Comparison of ENCODE assay signal across 26 cellular contexts in genomic region chr6:71454083-71454482, GRCh38.
DNase-seq lines count a peak whose midpoint lies in the region; ATAC-seq and TF ChIP-seq lines count a peak whose summit lies in the region.
"Had no signal": no experiment of that assay in that cellular context is flagged by ENCODE, and none has a peak within 500 bp of the region (broad histone marks: within the 10 kb centered on the region; RNA-seq: fewer than 3 reads in every experiment).

No MANE protein-coding gene starts in this region.

- no peak overlapping the region for H3K27ac ChIP-seq in spleen
- H3K27ac ChIP-seq in Peyer's patch = no peak overlapping the region
- H3K27ac ChIP-seq: 22Rv1, dorsolateral prefrontal cortex, KMS-11, tibial nerve had no signal

- no peak for ATAC-seq in HG03342 (IDR thresholded peaks at IDR 0.05; ENCODE audit: unreplicated experiment)
- ATAC-seq: activated T-cell treated with anti-CD3 and anti-CD28 coated beads, Interleukin-2, amount 50 U/mL, for 4 hours; stimulated activated naive CD8-positive, alpha-beta T cell treated with anti-CD3 and anti-CD28 coated beads, Interleukin-15, amount 100 ng/mL, for 72 hours had no signal

- DNase-seq in DMS 273 (lab: John Stamatoyannopoulos, UW; ENCODE audit: unreplicated experiment) (peak; percentile 34), DMS 273 treated with DMSO at 0.1 percent for 48 hours (lab: John Stamatoyannopoulos, UW) (no peak), MV-4-11 (lab: John Stamatoyannopoulos, UW) (peak; percentile 53), SKM-1 treated with dmso at 0.1 percent for 144 hours (lab: John Stamatoyannopoulos, UW; ENCODE audit: unreplicated experiment) (peak; percentile 56), renal cortical epithelial cell (ENCODE audit: low read depth) (peak; percentile 59), spleen (no peak), Peyer's patch (no peak)
- DNase-seq: activated CD8-positive, alpha-beta memory T cell treated with anti-CD3 and anti-CD28 coated beads for 24 hours; activated naive CD4-positive, alpha-beta T cell treated with Interleukin-2 at 50 U/mL for 16 hours; activated T-cell treated with anti-CD3 and anti-CD28 coated beads, Interleukin-2, amount 50 U/mL, for 4 hours; BE2C; central memory CD4-positive, alpha-beta T cell; dorsolateral prefrontal cortex; erythroblast; islet precursor cell; NCI-H1436; NCI-H526; nucleus accumbens; retina; RPMI8226; stimulated activated CD4-positive, alpha-beta T cell treated with anti-CD3 and anti-CD28 coated beads, Interleukin-4, amount 100 ng/mL, for 24 hours; stimulated activated naive CD8-positive, alpha-beta T cell treated with anti-CD3 and anti-CD28 coated beads, Interleukin-15, amount 100 ng/mL, for 72 hours had no signal

- H3K4me1 ChIP-seq in spleen = no peaks in the 10 kb centered on the region
- no peaks in the 10 kb centered on the region for H3K4me1 ChIP-seq in Peyer's patch
- H3K4me1 ChIP-seq: BE2C, tibial nerve had no signal

- TF ChIP-seq CTCF in spleen (IDR thresholded peaks at IDR 0.05 in 8 of 11, conservative IDR thresholded peaks at IDR 0.05 in 3 of 11) (no peak), Peyer's patch (IDR thresholded peaks at IDR 0.05) (no peak)

- no peak overlapping the region for H3K4me3 ChIP-seq in spleen
- H3K4me3 ChIP-seq in Peyer's patch = no peak overlapping the region
- H3K4me3 ChIP-seq: dorsolateral prefrontal cortex, tibial nerve had no signal

- H3K36me3 ChIP-seq in spleen (no peaks in the 10 kb centered on the region), Peyer's patch (no peaks in the 10 kb centered on the region)
- H3K36me3 ChIP-seq: BE2C, tibial nerve had no signal

- TF ChIP-seq POLR2A in spleen (IDR thresholded peaks at IDR 0.05) (no peak), Peyer's patch (IDR thresholded peaks at IDR 0.05) (no peak)

- 49 to 71% (median 65%) methylated on average over 1 of the region's 1 CpG for WGBS in spleen, 5 donors

- intact Hi-C loops in spleen (cut with DNase I; ENCODE audit: low total_unique reads) = no loop called here

- H3K27me3 ChIP-seq in spleen (replicated peaks in 1 of 7) (no peaks in the 10 kb centered on the region), Peyer's patch (no peaks in the 10 kb centered on the region)
- H3K27me3 ChIP-seq: BE2C, dorsolateral prefrontal cortex, tibial nerve had no signal

- no peaks in the 10 kb centered on the region for H3K9me3 ChIP-seq in spleen
- no peaks in the 10 kb centered on the region for H3K9me3 ChIP-seq in Peyer's patch
- H3K9me3 ChIP-seq: BE2C, tibial nerve had no signal

Comparison
In these comparisons a context has a peak if more than half of its experiments do, and no peak if none do; other contexts are left out.
1. DNase-seq: peak in DMS 273 (single experiment), MV-4-11 (single experiment), SKM-1 treated with dmso at 0.1 percent for 144 hours (single experiment) and renal cortical epithelial cell (single experiment); none in DMS 273 treated with DMSO at 0.1 percent for 48 hours (single experiment), spleen (single experiment) and Peyer's patch (0 of 3).